In genomic region chr14:25003537-25003936, GRCh38 we compare ENCODE assay signal across 18 cellular contexts. TPM values are rescaled to one million over a fixed set of nuclear protein-coding genes. Genes with fewer than 3 reads are reported as not detected.
DNase-seq lines count a peak whose midpoint lies in the region; ATAC-seq and TF ChIP-seq lines count a peak whose summit lies in the region.
"Had no signal": no experiment of that assay in that cellular context is flagged by ENCODE, and none has a peak within 500 bp of the region (broad histone marks: within the 10 kb centered on the region; RNA-seq: fewer than 3 reads in every experiment).

No MANE protein-coding gene starts in this region.

- H3K27ac Mint-ChIP-seq in osteocyte (ENCODE audit: unreplicated experiment) = peak overlapping the region; percentile 58
- H3K27ac Mint-ChIP-seq in activated CD4-positive, alpha-beta T cell treated with anti-CD3 and anti-CD28 coated beads, Interleukin-2, amount 10 ng/mL, durations not matched to agents 7 days and 5 days = no peak overlapping the region
- H3K27ac Mint-ChIP-seq: activated T-helper 2 cell treated with anti-CD3 and anti-CD28 coated beads, Interferon-gamma antibody, Interleukin-2, Interleukin-4, amounts not matched to agents 10 μg/mL and 5 μg/mL and 100 μg/mL, durations not matched to agents 14 hours and 24 hours and 36 hours; naive thymus-derived CD8-positive, alpha-beta T cell had no signal

- no peak overlapping the region for H3K4me3 ChIP-seq in adipocyte (ENCODE audit: low read length)
- H3K4me3 ChIP-seq: colonic mucosa had no signal

- CTCF ChIA-PET in activated CD4-positive, alpha-beta T cell treated with anti-CD3 and anti-CD28 coated beads, Interleukin-2, amount 10 ng/mL, durations not matched to agents 7 days and 5 days (lab: Charles Lee) = no interaction called here

- no peaks in the 10 kb centered on the region for H3K36me3 Mint-ChIP-seq in osteocyte (ENCODE audit: unreplicated experiment)
- no peaks in the 10 kb centered on the region for H3K36me3 Mint-ChIP-seq in activated CD4-positive, alpha-beta T cell treated with anti-CD3 and anti-CD28 coated beads, Interleukin-2, amount 10 ng/mL, durations not matched to agents 7 days and 5 days (ENCODE audit: low read depth)
- H3K36me3 Mint-ChIP-seq: naive thymus-derived CD8-positive, alpha-beta T cell had no signal

- H3K27me3 Mint-ChIP-seq in osteocyte (ENCODE audit: unreplicated experiment) = no peaks in the 10 kb centered on the region
- peaks cover 2% of the 10 kb centered on the region for H3K27me3 Mint-ChIP-seq in activated CD4-positive, alpha-beta T cell treated with anti-CD3 and anti-CD28 coated beads, Interleukin-2, amount 10 ng/mL, durations not matched to agents 7 days and 5 days

- peaks cover 5% of the 10 kb centered on the region for H3K9me3 Mint-ChIP-seq in osteocyte (ENCODE audit: unreplicated experiment)
- H3K9me3 Mint-ChIP-seq in activated CD4-positive, alpha-beta T cell treated with anti-CD3 and anti-CD28 coated beads, Interleukin-2, amount 10 ng/mL, durations not matched to agents 7 days and 5 days = no peaks in the 10 kb centered on the region
- H3K9me3 Mint-ChIP-seq: activated T-helper 2 cell treated with anti-CD3 and anti-CD28 coated beads, Interferon-gamma antibody, Interleukin-2, Interleukin-4, amounts not matched to agents 10 μg/mL and 5 μg/mL and 100 μg/mL, durations not matched to agents 14 hours and 24 hours and 36 hours; naive thymus-derived CD8-positive, alpha-beta T cell had no signal

- peaks cover 42% of the 10 kb centered on the region for H3K4me1 Mint-ChIP-seq in osteocyte (ENCODE audit: unreplicated experiment)
- H3K4me1 Mint-ChIP-seq in activated CD4-positive, alpha-beta T cell treated with anti-CD3 and anti-CD28 coated beads, Interleukin-2, amount 10 ng/mL, durations not matched to agents 7 days and 5 days = no peaks in the 10 kb centered on the region
- H3K4me1 Mint-ChIP-seq: naive thymus-derived CD8-positive, alpha-beta T cell had no signal

- H3K36me3 ChIP-seq in adipocyte (ENCODE audit: control insufficient read depth, insufficient read depth, low read length, severe bottlenecking) = no peaks in the 10 kb centered on the region
- H3K36me3 ChIP-seq: BE2C, colonic mucosa had no signal

- no peak for ATAC-seq in GM21529 (IDR thresholded peaks at IDR 0.05; ENCODE audit: unreplicated experiment)
- ATAC-seq: naive thymus-derived CD8-positive, alpha-beta T cell; Panc1 had no signal

- H3K4me1 ChIP-seq in adipocyte (ENCODE audit: control insufficient read depth, insufficient read depth, low read length) = peaks cover 21% of the 10 kb centered on the region
- H3K4me1 ChIP-seq: BE2C had no signal

- H3K9me3 ChIP-seq in adipocyte (ENCODE audit: control insufficient read depth, low read length) = no peaks in the 10 kb centered on the region
- H3K9me3 ChIP-seq: BE2C, colonic mucosa had no signal

- DNase-seq in HCEC 1CT (peak; percentile 26), adipocyte (ENCODE audit: low read depth) (peak; percentile 32), foreskin melanocyte (peak; percentile 17), osteocyte (ENCODE audit: extremely low spot score, unreplicated experiment) (no peak), RPMI8226 (no peak), NCI-H82 treated with DMSO at 0.1 percent for 48 hours (lab: John Stamatoyannopoulos, UW; ENCODE audit: unreplicated experiment) (no peak)
- no peak for DNase-seq in activated CD4-positive, alpha-beta T cell treated with anti-CD3 and anti-CD28 coated beads, Interleukin-2, amount 10 ng/mL, durations not matched to agents 7 days and 5 days
- DNase-seq: BE2C; colonic mucosa; hippocampal formation; naive thymus-derived CD8-positive, alpha-beta T cell; NCI-H1930; NCI-H748 treated with DMSO at 0.1 percent for 48 hours; substantia nigra had no signal

- TF ChIP-seq CTCF in osteocyte (IDR thresholded peaks at IDR 0.05) = no peak

- POLR2A ChIA-PET in activated CD4-positive, alpha-beta T cell treated with anti-CD3 and anti-CD28 coated beads, Interleukin-2, amount 10 ng/mL, durations not matched to agents 7 days and 5 days (lab: Charles Lee) = no interaction called here

- H3K4me3 Mint-ChIP-seq in osteocyte (ENCODE audit: unreplicated experiment) = no peak overlapping the region
- no peak overlapping the region for H3K4me3 Mint-ChIP-seq in activated CD4-positive, alpha-beta T cell treated with anti-CD3 and anti-CD28 coated beads, Interleukin-2, amount 10 ng/mL, durations not matched to agents 7 days and 5 days
- H3K4me3 Mint-ChIP-seq: naive thymus-derived CD8-positive, alpha-beta T cell had no signal

- H3K27me3 ChIP-seq in adipocyte (replicated peaks; ENCODE audit: control insufficient read depth, insufficient read depth, low read length) = no peaks in the 10 kb centered on the region
- H3K27me3 ChIP-seq: BE2C, colonic mucosa had no signal

- no peak overlapping the region for H3K9ac ChIP-seq in adipocyte (ENCODE audit: low read length)

RNA-seq across cellular contexts. Expression of gene STXBP6, which starts 46.4 kb away (rescaled TPM):
- total RNA-seq in osteocyte = 6.4 and 7.0 TPM in 2 replicates
- not detected for total RNA-seq in activated CD4-positive, alpha-beta T cell treated with anti-CD3 and anti-CD28 coated beads, Interleukin-2, amount 10 ng/mL, durations not matched to agents 7 days and 5 days
- total RNA-seq: activated T-helper 2 cell treated with anti-CD3 and anti-CD28 coated beads, Interferon-gamma antibody, Interleukin-2, Interleukin-4, amounts not matched to agents 10 μg/mL and 5 μg/mL and 100 μg/mL, durations not matched to agents 14 hours and 24 hours and 36 hours; endothelial cell of umbilical vein; naive thymus-derived CD8-positive, alpha-beta T cell had no signal

Comparison
In these comparisons a context has a peak if more than half of its experiments do, and no peak if none do; other contexts are left out.
1. DNase-seq: peak in HCEC 1CT (single experiment), adipocyte (single experiment) and foreskin melanocyte (single experiment); none in osteocyte (single experiment), RPMI8226 (single experiment), NCI-H82 treated with DMSO at 0.1 percent for 48 hours (single experiment) and activated CD4-positive, alpha-beta T cell treated with anti-CD3 and anti-CD28 coated beads, Interleukin-2, amount 10 ng/mL, durations not matched to agents 7 days and 5 days (single experiment).